In the genomic region with DNA sequence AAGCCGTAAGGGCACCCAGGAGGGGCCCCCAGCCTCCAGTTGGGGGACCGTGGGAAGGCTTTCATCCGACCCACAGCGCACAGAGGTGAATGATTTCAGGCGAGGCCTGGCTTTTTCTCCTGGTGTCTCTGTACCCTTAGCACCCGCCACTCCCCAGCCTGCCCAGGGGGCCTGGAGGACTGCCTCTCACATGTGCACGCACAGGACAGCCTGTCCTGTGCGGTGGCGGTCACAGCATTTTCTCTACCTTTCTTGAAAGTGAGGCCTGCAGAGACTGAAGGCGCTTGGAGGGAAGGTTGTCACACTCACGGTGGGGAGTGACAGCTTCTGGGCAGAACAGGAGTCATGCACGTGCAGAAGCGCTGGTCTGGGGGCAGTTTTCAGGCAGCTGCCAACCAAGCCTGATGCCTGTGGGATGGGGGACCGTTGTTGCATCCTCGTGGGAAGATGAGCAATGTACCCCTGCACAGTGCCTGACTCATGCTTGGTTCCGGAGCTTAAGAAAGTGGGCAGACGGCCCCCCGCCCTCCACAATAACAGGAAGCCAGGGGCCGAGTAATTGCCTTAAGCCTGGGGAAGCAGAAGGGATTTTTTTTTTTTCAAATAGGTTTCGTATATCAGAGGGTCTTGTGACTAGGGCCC, we compare ENCODE assay signal across 14 cellular contexts.
DNase-seq lines count a peak whose midpoint lies in the region; ATAC-seq, FAIRE-seq and TF ChIP-seq lines count a peak whose summit lies in the region.
"Had no signal": no experiment of that assay in that cellular context is flagged by ENCODE, and none has a peak within 500 bp of the region (broad histone marks: within the 10 kb centered on the region; RNA-seq: fewer than 3 reads in every experiment).

No MANE protein-coding gene starts in this region.

- H4K20me1 ChIP-seq in BLaER1 treated with 17β-estradiol and CSF1 and Interleukin-3, amounts not matched to agents 10 nM and 100 nM, result no peaks in the 10 kb centered on the region
- H4K20me1 ChIP-seq in astrocyte (ENCODE audit: insufficient read depth, low read length), result peaks cover 80% of the 10 kb centered on the region
- no peaks in the 10 kb centered on the region for H4K20me1 ChIP-seq in PC-3 (ENCODE audit: low read length)

- H3K27ac ChIP-seq in BLaER1 treated with 17β-estradiol and CSF1 and Interleukin-3, amounts not matched to agents 10 nM and 100 nM, result peak overlapping the region; percentile 26 to 98 (median 90); a peak in 21 of 22 replicates
- H3K27ac ChIP-seq in astrocyte (ENCODE audit: low read depth, low read length), result peak overlapping the region; percentile 69
- H3K27ac ChIP-seq in mesodermal cell (ENCODE audit: low read depth, low read length, severe bottlenecking), result peak overlapping the region; percentile 71
- no peak overlapping the region for H3K27ac ChIP-seq in PC-3 (ENCODE audit: low read length)
- H3K27ac ChIP-seq: gastroesophageal sphincter, RWPE1, tibial nerve had no signal

- H3K9me3 ChIP-seq in BLaER1 treated with 17β-estradiol and CSF1 and Interleukin-3, amounts not matched to agents 10 nM and 100 nM (replicated peaks in 1 of 11), result peaks cover 0 to 11% (median 7%) of the 10 kb centered on the region in 11 experiments; a peak in 14 of 22 replicates
- H3K9me3 ChIP-seq in astrocyte (ENCODE audit: insufficient read depth, low read depth, low read length), result peaks cover 3% of the 10 kb centered on the region
- peaks cover 9% of the 10 kb centered on the region for H3K9me3 ChIP-seq in mesodermal cell (ENCODE audit: control insufficient read depth, low read length)
- H3K9me3 ChIP-seq in PC-3 (ENCODE audit: low read length), result no peaks in the 10 kb centered on the region
- H3K9me3 ChIP-seq: gastroesophageal sphincter had no signal

- DNase-seq in M059J (ENCODE audit: low read depth) (peak; percentile 58), astrocyte (ENCODE audit: low read depth) (peak; percentile 71), PC-3 (no peak), kidney glomerular epithelial cell (lab: John Stamatoyannopoulos, UW) (no peak), NCI-H187 treated with DMSO at 0.1 percent for 48 hours (lab: John Stamatoyannopoulos, UW) (no peak)
- DNase-seq in activated CD4-positive, alpha-beta T cell treated with anti-CD3 and anti-CD28 coated beads for 48 hours, result no peak
- DNase-seq: caudate nucleus; CD8-positive, alpha-beta memory T cell; NCI-H1048 had no signal

- peak overlapping the region in 7 of 10 experiments; percentile 1 to 45 (median 25); a peak in 10 of 20 replicates for H3K4me3 ChIP-seq in BLaER1 treated with 17β-estradiol and CSF1 and Interleukin-3, amounts not matched to agents 10 nM and 100 nM
- H3K4me3 ChIP-seq in astrocyte (ENCODE audit: insufficient read depth, low read depth, low read length) (no peak overlapping the region), mesodermal cell (ENCODE audit: extremely low read depth, insufficient read depth, low read length, poor library complexity, severe bottlenecking) (no peak overlapping the region), PC-3 (ENCODE audit: low read length) (no peak overlapping the region)
- H3K4me3 ChIP-seq: gastroesophageal sphincter, tibial nerve had no signal

- H3K27me3 Mint-ChIP-seq in astrocyte (ENCODE audit: low read depth, unreplicated experiment), result peaks cover 8% of the 10 kb centered on the region

- peak overlapping the region; percentile 20 for H3K4me3 Mint-ChIP-seq in astrocyte (ENCODE audit: unreplicated experiment)
- H3K4me3 Mint-ChIP-seq: CD8-positive, alpha-beta memory T cell had no signal

- peak; percentile 23 for FAIRE-seq in astrocyte (lab: Jason Lieb, UNC)

- H3K4me1 ChIP-seq in BLaER1 treated with 17β-estradiol and CSF1 and Interleukin-3, amounts not matched to agents 10 nM and 100 nM, result peaks cover 52 to 100% (median 100%) of the 10 kb centered on the region in 10 experiments
- peaks cover 19% of the 10 kb centered on the region for H3K4me1 ChIP-seq in astrocyte (ENCODE audit: insufficient read depth, low read length)
- H3K4me1 ChIP-seq in mesodermal cell (ENCODE audit: control insufficient read depth, insufficient read depth, low read length, poor library complexity, severe bottlenecking), result peaks cover 26% of the 10 kb centered on the region
- H3K4me1 ChIP-seq in PC-3 (ENCODE audit: insufficient read depth, low read length), result no peaks in the 10 kb centered on the region

- peaks cover 0 to 30% (median 0%) of the 10 kb centered on the region in 11 experiments; a peak in 3 of 22 replicates for H3K27me3 ChIP-seq in BLaER1 treated with 17β-estradiol and CSF1 and Interleukin-3, amounts not matched to agents 10 nM and 100 nM
- H3K27me3 ChIP-seq in astrocyte (ENCODE audit: insufficient read depth, low read length) (peaks cover 7% of the 10 kb centered on the region), PC-3 (ENCODE audit: low read length) (no peaks in the 10 kb centered on the region)
- H3K27me3 ChIP-seq: gastroesophageal sphincter, tibial nerve had no signal

- intact Hi-C loops in PC-3 (cut with micrococcal nuclease), result no loop called here

- peak overlapping the region; percentile 41 for H3K27ac Mint-ChIP-seq in astrocyte (ENCODE audit: unreplicated experiment)
- H3K27ac Mint-ChIP-seq: CD8-positive, alpha-beta memory T cell had no signal

- H3K36me3 ChIP-seq in BLaER1 treated with 17β-estradiol and CSF1 and Interleukin-3, amounts not matched to agents 10 nM and 100 nM, result peaks cover 0 to 3% (median 0%) of the 10 kb centered on the region in 11 experiments; a peak in 1 of 22 replicates
- H3K36me3 ChIP-seq in astrocyte (ENCODE audit: insufficient read depth, low read length) (no peaks in the 10 kb centered on the region), mesodermal cell (ENCODE audit: control insufficient read depth, insufficient read depth, low read length) (peaks cover 10% of the 10 kb centered on the region), PC-3 (ENCODE audit: low read depth, low read length) (no peaks in the 10 kb centered on the region)

- peaks cover 14% of the 10 kb centered on the region for H3K4me1 Mint-ChIP-seq in astrocyte (ENCODE audit: low read depth, unreplicated experiment)
- H3K4me1 Mint-ChIP-seq: CD8-positive, alpha-beta memory T cell had no signal

- H3K4me2 ChIP-seq in BLaER1 treated with 17β-estradiol and CSF1 and Interleukin-3, amounts not matched to agents 10 nM and 100 nM, result peak overlapping the region; percentile 72 to 100 (median 94)
- peak overlapping the region; percentile 76 for H3K4me2 ChIP-seq in astrocyte (ENCODE audit: low read length)
- H3K4me2 ChIP-seq in PC-3 (ENCODE audit: low read length), result no peak overlapping the region

- CTCF ChIA-PET in PC-3 (lab: Charles Lee), result no interaction called here

- POLR2A ChIA-PET in PC-3 (lab: Charles Lee; ENCODE audit: unreplicated experiment), result no interaction called here

- no peaks in the 10 kb centered on the region for H3F3A ChIP-seq in PC-3 (ENCODE audit: low read length, unreplicated experiment)

- TF ChIP-seq CTCF in astrocyte (IDR thresholded peaks at IDR 0.05; ENCODE audit: insufficient read depth, low read depth, low read length), result no peak
- no peak for TF ChIP-seq CTCF in PC-3 (conservative IDR thresholded peaks at IDR 0.05; ENCODE audit: low read depth, low read length)

- H2AFZ ChIP-seq in astrocyte (ENCODE audit: low read depth, low read length) (no peak overlapping the region), PC-3 (ENCODE audit: low read length) (no peak overlapping the region)

- no peaks in the 10 kb centered on the region for H3K9me2 ChIP-seq in PC-3 (replicated peaks; ENCODE audit: low read length)

- H3K79me2 ChIP-seq in astrocyte (ENCODE audit: insufficient read depth, low read length) (peaks cover 3% of the 10 kb centered on the region), PC-3 (ENCODE audit: low read length) (no peaks in the 10 kb centered on the region)

- no TSS peak for BruUV-seq in PC-3 (replicated peaks; lab: Mats Ljungman, UMichigan)

- WGBS in mesodermal cell (ENCODE audit: insufficient coverage in 2 of 2), 2 experiments, result 82% methylated on average over 14 to 20 of the region's 20 CpGs

- H3K36me3 Mint-ChIP-seq in astrocyte (ENCODE audit: low read depth, unreplicated experiment), result peaks cover 12% of the 10 kb centered on the region

- no peaks in the 10 kb centered on the region for H3K9me3 Mint-ChIP-seq in astrocyte (ENCODE audit: unreplicated experiment)

- ATAC-seq in PC-3, result no peak
- ATAC-seq: gastroesophageal sphincter had no signal

- H3K9ac ChIP-seq in BLaER1 treated with 17β-estradiol and CSF1 and Interleukin-3, amounts not matched to agents 10 nM and 100 nM, result peak overlapping the region; percentile 48 to 88 (median 78); a peak in 21 of 22 replicates
- peak overlapping the region; percentile 63 for H3K9ac ChIP-seq in astrocyte (ENCODE audit: low read length)
- H3K9ac ChIP-seq in PC-3 (ENCODE audit: low read length), result no peak overlapping the region

Comparison
In these comparisons a context has a peak if more than half of its experiments do, and no peak if none do; other contexts are left out.
1. H3K4me3 ChIP-seq: peak in BLaER1 treated with 17β-estradiol and CSF1 and Interleukin-3, amounts not matched to agents 10 nM and 100 nM (7 of 10); none in astrocyte (single experiment), mesodermal cell (single experiment) and PC-3 (single experiment).
2. DNase-seq: peak in M059J (single experiment) and astrocyte (single experiment); none in PC-3 (single experiment), kidney glomerular epithelial cell (single experiment), activated CD4-positive, alpha-beta T cell treated with anti-CD3 and anti-CD28 coated beads for 48 hours (single experiment) and NCI-H187 treated with DMSO at 0.1 percent for 48 hours (single experiment).